Comparison of ENCODE assay signal across 16 cellular contexts in genomic region chr12:46485853-46486252, GRCh38.
DNase-seq lines count a peak whose midpoint lies in the region; ATAC-seq and TF ChIP-seq lines count a peak whose summit lies in the region.
"Had no signal": no experiment of that assay in that cellular context is flagged by ENCODE, and none has a peak within 500 bp of the region (broad histone marks: within the 10 kb centered on the region; RNA-seq: fewer than 3 reads in every experiment).

No MANE protein-coding gene starts in this region.

- intact Hi-C loops in Panc1 (cut with micrococcal nuclease; ENCODE audit: unreplicated experiment), result no loop called here

- H3K27me3 ChIP-seq in Panc1 (ENCODE audit: control insufficient read depth, insufficient read depth, low read length) (no peaks in the 10 kb centered on the region), neutrophil (no peaks in the 10 kb centered on the region), H7 (ENCODE audit: control insufficient read depth, insufficient read depth, low read length) (no peaks in the 10 kb centered on the region)
- H3K27me3 ChIP-seq: BLaER1 had no signal

- H3K36me3 ChIP-seq in Panc1 (ENCODE audit: control insufficient read depth, insufficient read depth, low read length) (no peaks in the 10 kb centered on the region), neutrophil (no peaks in the 10 kb centered on the region), H7 (replicated peaks; ENCODE audit: control insufficient read depth, insufficient read depth, low read length) (no peaks in the 10 kb centered on the region)
- H3K36me3 ChIP-seq: BLaER1 had no signal

- H3K4me1 ChIP-seq in Panc1 (ENCODE audit: control insufficient read depth, insufficient read depth, low read length) (peaks cover 5% of the 10 kb centered on the region; the same call in 1 of the 2 replicates), neutrophil (ENCODE audit: control insufficient read depth in 1 of 2, insufficient read depth in 1 of 2, low read depth in 1 of 2, low read length in 1 of 2) (peaks cover 24 to 37% of the 10 kb centered on the region in 2 experiments)

- no peak for ATAC-seq in Panc1
- ATAC-seq: HCT116 had no signal

- DNase-seq in CD1c-positive myeloid dendritic cell (ENCODE audit: extremely low spot score) (peak; percentile 5), Panc1 (ENCODE audit: low read depth, low spot score) (no peak), H7 (no peak), pons (ENCODE audit: low spot score) (no peak), NCI-H2107 (lab: John Stamatoyannopoulos, UW) (no peak)
- DNase-seq: Calu3; CD4-positive, alpha-beta memory T cell; COR-L47; DMS53; DMS79 treated with DMSO at 0.1 percent for 48 hours; GF-D8; GOT3; H9 had no signal

- BruUV-seq in Panc1 (replicated peaks; lab: Mats Ljungman, UMichigan), result no TSS peak

- in situ Hi-C loops in Panc1 (cut with HindIII; ENCODE audit: low pct_unique_long_range_greater_than_20kb, low sequenced_read_pairs), result no loop called here

- CTCF ChIA-PET in Panc1 (lab: Charles Lee), result no interaction called here

- POLR2A ChIA-PET in Panc1 (lab: Charles Lee), result no interaction called here

- TF ChIP-seq CTCF in Panc1 (IDR thresholded peaks at IDR 0.05) (no peak), neutrophil (IDR thresholded peaks at IDR 0.05) (no peak)

- H3K27ac ChIP-seq in Panc1 (ENCODE audit: low read length), result peak overlapping the region; percentile 24; the same call in 1 of the 2 replicates
- peak overlapping the region; percentile 87 for H3K27ac ChIP-seq in neutrophil
- H3K27ac ChIP-seq: BLaER1 had no signal

- peaks cover 2% of the 10 kb centered on the region; the same call in 1 of the 2 replicates for H3K9me3 ChIP-seq in Panc1 (ENCODE audit: control insufficient read depth, insufficient read depth, low read depth, low read length)
- H3K9me3 ChIP-seq in neutrophil, result no peaks in the 10 kb centered on the region
- H3K9me3 ChIP-seq: BLaER1 had no signal

- H3K4me3 ChIP-seq in Panc1 (ENCODE audit: low read depth in 2 of 2, low read length in 2 of 2) (no peak overlapping the region), neutrophil (ENCODE audit: low read depth in 1 of 2, low read length in 1 of 2) (no peak overlapping the region), H7 (ENCODE audit: insufficient read depth, low read depth, low read length) (no peak overlapping the region)
- H3K4me3 ChIP-seq: BLaER1 had no signal
